17 cellular contexts compared by ENCODE assay signal in genomic region chr11:121445071-121445768, GRCh38. TPM values are rescaled to one million over a fixed set of nuclear protein-coding genes. Genes with fewer than 3 reads are reported as not detected.
A peak's percentile ranks its signal among the peaks of the same experiment; 100 is the strongest.
DNase-seq lines count a peak whose midpoint lies in the region; ATAC-seq and TF ChIP-seq lines count a peak whose summit lies in the region.
"Had no signal": no experiment of that assay in that cellular context is flagged by ENCODE, and none has a peak within 500 bp of the region (broad histone marks: within the 10 kb centered on the region; RNA-seq: fewer than 3 reads in every experiment).

No MANE protein-coding gene starts in this region.

- H3K4ac ChIP-seq in mesendoderm (ENCODE audit: low read depth, low read length), result no peak overlapping the region

- CTCF ChIA-PET in activated CD4-positive, alpha-beta memory T cell treated with anti-CD3 and anti-CD28 coated beads, Interleukin-2, amount 10 ng/mL, durations not matched to agents 7 days and 5 days (lab: Charles Lee), result no interaction called here

- peak overlapping the region; percentile 15 for H3K4me3 Mint-ChIP-seq in activated CD4-positive, alpha-beta memory T cell treated with anti-CD3 and anti-CD28 coated beads, Interleukin-2, amount 10 ng/mL, durations not matched to agents 7 days and 5 days
- H3K4me3 Mint-ChIP-seq in naive B cell, result peak overlapping the region in 5 of 8 donors; percentile 6 to 49 (median 37)
- H3K4me3 Mint-ChIP-seq: effector memory CD8-positive, alpha-beta T cell had no signal

- no peak overlapping the region for H2BK120ac ChIP-seq in mesendoderm (ENCODE audit: low read depth, low read length)

- POLR2A ChIA-PET in activated CD4-positive, alpha-beta memory T cell treated with anti-CD3 and anti-CD28 coated beads, Interleukin-2, amount 10 ng/mL, durations not matched to agents 7 days and 5 days (lab: Charles Lee), result interaction anchor here (0.9 kb wide), 1 partner anchor 18 kb away, joined by 3 read pairs; no protein-coding TSS in a partner anchor

- no peak overlapping the region for H2BK5ac ChIP-seq in mesendoderm (ENCODE audit: low read length)

- intact Hi-C loops in adrenal gland (cut with DNase I), result no loop called here

- no peaks in the 10 kb centered on the region for H3K27me3 Mint-ChIP-seq in activated CD4-positive, alpha-beta memory T cell treated with anti-CD3 and anti-CD28 coated beads, Interleukin-2, amount 10 ng/mL, durations not matched to agents 7 days and 5 days
- no peaks in the 10 kb centered on the region for H3K27me3 Mint-ChIP-seq in naive B cell
- H3K27me3 Mint-ChIP-seq: effector memory CD8-positive, alpha-beta T cell had no signal

- peak overlapping the region; percentile 28 for H3K27ac Mint-ChIP-seq in activated CD4-positive, alpha-beta memory T cell treated with anti-CD3 and anti-CD28 coated beads, Interleukin-2, amount 10 ng/mL, durations not matched to agents 7 days and 5 days
- H3K27ac Mint-ChIP-seq in naive B cell, result peak overlapping the region; percentile 2 to 96 (median 82)

- no peak for TF ChIP-seq POLR2A in adrenal gland (IDR thresholded peaks at IDR 0.05)

- H4K5ac ChIP-seq in mesendoderm (ENCODE audit: low read length), result no peak overlapping the region

- H3K79me2 ChIP-seq in mesendoderm (ENCODE audit: control insufficient read depth, insufficient read depth, low read length), result no peaks in the 10 kb centered on the region

- H4K8ac ChIP-seq in mesendoderm (ENCODE audit: low read depth, low read length), result no peak overlapping the region

- peak; percentile 20 for ATAC-seq in GM21619 (IDR thresholded peaks at IDR 0.05; ENCODE audit: unreplicated experiment)
- ATAC-seq in naive B cell (ENCODE audit: low read depth in 2 of 2), result no peak
- no peak for ATAC-seq in GM18858 (IDR thresholded peaks at IDR 0.05; ENCODE audit: unreplicated experiment)
- ATAC-seq: effector memory CD8-positive, alpha-beta T cell; left cardiac atrium had no signal

- no peak overlapping the region for H3K27ac ChIP-seq in adrenal gland
- H3K27ac ChIP-seq in mesendoderm (ENCODE audit: low read depth, low read length), result no peak overlapping the region
- H3K27ac ChIP-seq: ascending aorta, SK-N-MC, upper lobe of left lung had no signal

- DNase-seq in GM12864 (ENCODE audit: low read depth) (no peak), naive B cell (no peak), adrenal gland (no peak), mesendoderm (no peak), NCI-H1694 treated with DMSO at 0.1 percent for 48 hours (lab: John Stamatoyannopoulos, UW) (no peak)
- no peak for DNase-seq in activated CD4-positive, alpha-beta memory T cell treated with anti-CD3 and anti-CD28 coated beads, Interleukin-2, amount 10 ng/mL, durations not matched to agents 7 days and 5 days
- DNase-seq: activated CD4-positive, alpha-beta T cell treated with anti-CD3 and anti-CD28 coated beads, Interleukin-2, amount 50 U/mL, for 1 hour; effector memory CD8-positive, alpha-beta T cell; Kasumi-1; left cardiac atrium; NCI-H2029; spleen; upper lobe of left lung had no signal

- H2AK5ac ChIP-seq in mesendoderm (ENCODE audit: low read length), result no peak overlapping the region

- H3K9me3 ChIP-seq in adrenal gland (replicated peaks in 1 of 3), result no peaks in the 10 kb centered on the region
- H3K9me3 ChIP-seq: ascending aorta, spleen, upper lobe of left lung had no signal

- H3K56ac ChIP-seq in mesendoderm (ENCODE audit: low read length), result no peak overlapping the region

- no peak overlapping the region for H3K23ac ChIP-seq in mesendoderm (ENCODE audit: low read length)

- H3K18ac ChIP-seq in mesendoderm (ENCODE audit: low read length), result no peak overlapping the region

- H3K4me1 ChIP-seq in adrenal gland (replicated peaks in 1 of 2) (no peaks in the 10 kb centered on the region), mesendoderm (ENCODE audit: control insufficient read depth, low read depth, low read length) (no peaks in the 10 kb centered on the region)
- H3K4me1 ChIP-seq: ascending aorta had no signal

- no peaks in the 10 kb centered on the region for H3K36me3 ChIP-seq in adrenal gland (replicated peaks in 1 of 2)
- H3K36me3 ChIP-seq in mesendoderm (ENCODE audit: control insufficient read depth, insufficient read depth, low read length), result no peaks in the 10 kb centered on the region
- H3K36me3 ChIP-seq: ascending aorta, spleen, upper lobe of left lung had no signal

- H3K9me3 Mint-ChIP-seq in activated CD4-positive, alpha-beta memory T cell treated with anti-CD3 and anti-CD28 coated beads, Interleukin-2, amount 10 ng/mL, durations not matched to agents 7 days and 5 days, result no peaks in the 10 kb centered on the region
- H3K9me3 Mint-ChIP-seq in naive B cell, result no peaks in the 10 kb centered on the region
- H3K9me3 Mint-ChIP-seq: effector memory CD8-positive, alpha-beta T cell had no signal

- H3K27me3 ChIP-seq in adrenal gland, result no peaks in the 10 kb centered on the region
- H3K27me3 ChIP-seq in mesendoderm (ENCODE audit: insufficient read depth, low read length, poor library complexity), result no peaks in the 10 kb centered on the region
- H3K27me3 ChIP-seq: ascending aorta, spleen, upper lobe of left lung had no signal

- peaks cover 52% of the 10 kb centered on the region for H3K4me1 Mint-ChIP-seq in activated CD4-positive, alpha-beta memory T cell treated with anti-CD3 and anti-CD28 coated beads, Interleukin-2, amount 10 ng/mL, durations not matched to agents 7 days and 5 days
- H3K4me1 Mint-ChIP-seq in naive B cell, result peaks cover 44 to 59% (median 52%) of the 10 kb centered on the region in 3 donors

- H3K4me3 ChIP-seq in GM12864 (ENCODE audit: low read depth, low read length) (peak overlapping the region; percentile 9), adrenal gland (no peak overlapping the region), mesendoderm (ENCODE audit: low read length) (no peak overlapping the region)
- H3K4me3 ChIP-seq: ascending aorta, SK-N-MC, spleen, upper lobe of left lung had no signal

- H3K9ac ChIP-seq in mesendoderm (ENCODE audit: low read length), result no peak overlapping the region

- no peak for TF ChIP-seq CTCF in GM12864 (IDR thresholded peaks at IDR 0.05; ENCODE audit: low read depth, low read length, missing control alignments)
- no peak for TF ChIP-seq CTCF in adrenal gland (IDR thresholded peaks at IDR 0.05)

- no peak overlapping the region for H2BK15ac ChIP-seq in mesendoderm (replicated peaks; ENCODE audit: low read depth)

- H3K79me1 ChIP-seq in mesendoderm (ENCODE audit: low read length), result no peaks in the 10 kb centered on the region

- H3K36me3 Mint-ChIP-seq in activated CD4-positive, alpha-beta memory T cell treated with anti-CD3 and anti-CD28 coated beads, Interleukin-2, amount 10 ng/mL, durations not matched to agents 7 days and 5 days (ENCODE audit: low read depth), result peaks cover 25% of the 10 kb centered on the region
- no peaks in the 10 kb centered on the region for H3K36me3 Mint-ChIP-seq in naive B cell

- no peak overlapping the region for H3K4me2 ChIP-seq in mesendoderm (ENCODE audit: low read length)

- WGBS in adrenal gland, 4 donors, result 72 to 83% (median 82%) methylated on average over 14 of the region's 14 CpGs
- WGBS in mesendoderm (ENCODE audit: extremely low coverage, insufficient coverage, low lambda C conversion rate), result no CpG with 5 or more reads among the region's 14 CpGs

RNA-seq across cellular contexts. Expression of gene SORL1, which starts 6.9 kb away (rescaled TPM):
- total RNA-seq in activated CD4-positive, alpha-beta memory T cell treated with anti-CD3 and anti-CD28 coated beads, Interleukin-2, amount 10 ng/mL, durations not matched to agents 7 days and 5 days, result 100 to 1,000 TPM; 115 to 116 TPM
- polyA plus RNA-seq in naive B cell (ENCODE audit: low read depth in 6 of 6), result 100 to 1,000 TPM in 1 of 6 donors, 10 to 100 TPM in 5; 61.7 to 102 (median 83.8) TPM
- 10 to 100 TPM in 5 of 8 donors, 1 to 10 TPM in 3; 5.2 to 28.6 (median 12.1) TPM for total RNA-seq in adrenal gland
- polyA plus RNA-seq in adrenal gland, result 1 to 10 TPM; 1.0 to 4.9 (median 2.3) TPM
- 8.8 TPM for polyA plus RNA-seq in mesendoderm (2013, experiment 1 of 2)
- 8.7 TPM for polyA plus RNA-seq in mesendoderm (2013, experiment 2 of 2)
